Comparison of ENCODE assay signal across 12 cellular contexts in the genomic region with DNA sequence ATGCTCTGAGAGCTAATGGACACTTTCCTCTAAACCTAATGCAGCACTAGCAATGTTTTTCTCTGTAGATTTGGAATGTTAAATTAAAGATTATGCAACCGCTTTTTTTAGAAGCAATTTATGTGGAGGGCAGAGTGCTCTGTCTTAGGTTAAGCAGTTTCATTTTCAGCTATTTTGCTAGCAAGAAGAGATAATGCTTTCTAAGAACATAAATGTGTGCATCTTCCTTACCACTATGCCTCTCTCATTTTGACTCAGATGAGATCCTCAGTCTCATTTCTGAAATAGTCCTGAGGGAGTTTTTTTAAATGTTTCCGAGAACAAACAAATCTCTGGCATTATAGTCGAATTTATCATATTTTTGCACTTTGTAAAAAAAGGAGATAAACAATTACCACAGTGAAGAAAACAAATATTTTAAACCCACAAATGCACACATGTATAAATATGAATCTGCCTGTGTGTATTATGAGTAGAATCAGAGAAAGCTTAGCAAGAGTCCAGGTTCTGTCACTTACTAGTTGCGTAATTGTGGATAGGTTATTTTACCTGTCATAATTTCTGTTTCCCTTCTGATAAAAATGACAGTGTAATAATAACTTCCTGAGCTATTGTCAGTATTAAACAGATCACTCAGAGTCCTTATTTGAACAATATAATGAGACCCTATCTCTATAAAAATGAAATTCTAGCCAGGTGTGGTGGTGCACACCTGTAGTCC.
A peak's percentile ranks its signal among the peaks of the same experiment; 100 is the strongest.
DNase-seq lines count a peak whose midpoint lies in the region; ATAC-seq and TF ChIP-seq lines count a peak whose summit lies in the region.
"Had no signal": no experiment of that assay in that cellular context is flagged by ENCODE, and none has a peak within 500 bp of the region (broad histone marks: within the 10 kb centered on the region; RNA-seq: fewer than 3 reads in every experiment).

No MANE protein-coding gene starts in this region.

- H3K9me3 Mint-ChIP-seq in activated T-helper 17 cell treated with anti-CD3 and anti-CD28 coated beads, Interleukin-2, amount 50 U/mL, for 72 hours: no peaks in the 10 kb centered on the region

- no peak for DNase-seq in upper lobe of left lung
- DNase-seq in KBM-7: no peak
- no peak for DNase-seq in stimulated activated CD4-positive, alpha-beta T cell treated with anti-CD3 and anti-CD28 coated beads, Interleukin-4, amount 100 ng/mL, for 1 hour
- no peak for DNase-seq in NCI-H526 (lab: John Stamatoyannopoulos, UW)
- DNase-seq: DND-41, left lung, NCI-H1105, retina had no signal

- H3K27me3 ChIP-seq in upper lobe of left lung: no peaks in the 10 kb centered on the region
- H3K27me3 ChIP-seq: left lung had no signal

- TF ChIP-seq EP300 in upper lobe of left lung (IDR thresholded peaks at IDR 0.05): no peak

- no peak overlapping the region for H3K27ac Mint-ChIP-seq in activated T-helper 17 cell treated with anti-CD3 and anti-CD28 coated beads, Interleukin-2, amount 50 U/mL, for 72 hours

- peaks cover 7% of the 10 kb centered on the region for H3K4me1 Mint-ChIP-seq in activated T-helper 17 cell treated with anti-CD3 and anti-CD28 coated beads, Interleukin-2, amount 50 U/mL, for 72 hours

- no peaks in the 10 kb centered on the region for H3K4me1 ChIP-seq in upper lobe of left lung
- H3K4me1 ChIP-seq: left lung had no signal

- H3K9me3 ChIP-seq in upper lobe of left lung: no peaks in the 10 kb centered on the region
- H3K9me3 ChIP-seq: left lung had no signal

- in situ Hi-C loops in KBM-7 (cut with MboI; ENCODE audit: low pct_unique_long_range_greater_than_20kb, low sequenced_read_pairs): no loop called here

- TF ChIP-seq POLR2A in upper lobe of left lung (IDR thresholded peaks at IDR 0.05): no peak

- no peaks in the 10 kb centered on the region for H3K36me3 ChIP-seq in upper lobe of left lung
- H3K36me3 ChIP-seq: left lung had no signal

- no peak overlapping the region for H3K27ac ChIP-seq in upper lobe of left lung
- H3K27ac ChIP-seq: left lung had no signal

- peaks cover 6% of the 10 kb centered on the region for H3K27me3 Mint-ChIP-seq in activated T-helper 17 cell treated with anti-CD3 and anti-CD28 coated beads, Interleukin-2, amount 50 U/mL, for 72 hours

- TF ChIP-seq CTCF in upper lobe of left lung (IDR thresholded peaks at IDR 0.05): no peak

- peak overlapping the region; percentile 25 for H3K4me3 Mint-ChIP-seq in activated T-helper 17 cell treated with anti-CD3 and anti-CD28 coated beads, Interleukin-2, amount 50 U/mL, for 72 hours

- no peaks in the 10 kb centered on the region for H3K36me3 Mint-ChIP-seq in activated T-helper 17 cell treated with anti-CD3 and anti-CD28 coated beads, Interleukin-2, amount 50 U/mL, for 72 hours (ENCODE audit: low read depth)

- 54 to 80% methylated on average over 4 of the region's 4 CpGs for WGBS in upper lobe of left lung, 2 donors

- ATAC-seq in GM18909 (IDR thresholded peaks at IDR 0.05; ENCODE audit: poor library complexity, unreplicated experiment) (peak; percentile 97), GM21528 (IDR thresholded peaks at IDR 0.05; ENCODE audit: low FRiP score, unreplicated experiment) (peak; percentile 88), HG03135 (IDR thresholded peaks at IDR 0.05; ENCODE audit: unreplicated experiment) (peak; percentile 85), upper lobe of left lung (ENCODE audit: low FRiP score in 2 of 2) (no peak)
- peak; percentile 87 for ATAC-seq in activated T-helper 17 cell treated with anti-CD3 and anti-CD28 coated beads, Interleukin-2, amount 50 U/mL, for 72 hours (replicated peaks)
- ATAC-seq: left lung had no signal

- no peak overlapping the region for H3K4me3 ChIP-seq in upper lobe of left lung
- H3K4me3 ChIP-seq: left lung had no signal

Comparison
In these comparisons a context has a peak if more than half of its experiments do, and no peak if none do; other contexts are left out.
1. ATAC-seq: peak in GM18909 (single experiment), GM21528 (single experiment), HG03135 (single experiment) and activated T-helper 17 cell treated with anti-CD3 and anti-CD28 coated beads, Interleukin-2, amount 50 U/mL, for 72 hours (single experiment); none in upper lobe of left lung (0 of 2).